Comparison of ENCODE assay signal across 8 cellular contexts in the genomic region with DNA sequence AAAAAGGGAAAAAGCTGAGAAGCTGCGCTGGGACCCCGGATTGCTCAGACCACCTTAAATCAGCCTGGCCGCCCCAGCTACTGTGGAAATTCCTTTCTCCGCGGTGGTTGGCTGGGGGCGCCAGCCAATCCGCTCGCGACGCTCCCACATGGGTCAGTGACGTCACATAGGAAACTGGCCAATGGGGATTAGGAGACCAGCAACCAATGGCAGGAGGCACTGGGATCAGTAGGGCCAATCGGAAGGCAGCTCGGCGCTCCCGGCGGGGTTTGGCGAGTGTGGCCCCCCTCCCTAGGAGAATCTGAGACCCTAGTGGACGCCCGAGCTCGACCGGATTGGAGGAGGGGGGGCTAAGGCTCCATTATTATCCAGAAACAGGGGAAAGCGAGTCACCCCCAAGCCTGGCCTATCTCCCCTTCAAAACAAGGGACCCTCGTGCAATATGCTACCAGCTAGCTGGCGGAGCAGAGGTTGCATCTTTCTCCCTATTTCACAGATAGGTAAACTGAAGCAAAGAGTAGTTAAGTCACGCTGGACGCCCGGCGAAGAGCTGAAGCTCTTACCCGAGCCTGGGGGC. TPM values are rescaled to one million over a fixed set of nuclear protein-coding genes. Genes with fewer than 3 reads are reported as not detected.
A peak's percentile ranks its signal among the peaks of the same experiment; 100 is the strongest.
DNase-seq lines count a peak whose midpoint lies in the region; ATAC-seq and TF ChIP-seq lines count a peak whose summit lies in the region.

No MANE protein-coding gene starts in this region.

- no peak overlapping the region for H2BK12ac ChIP-seq in H9 (ENCODE audit: insufficient read length, low read depth, low read length)

- H3K4ac ChIP-seq in H9 (ENCODE audit: low read depth, low read length) = no peak overlapping the region

- H2BK20ac ChIP-seq in H9 (ENCODE audit: low read depth, low read length, poor library complexity, severe bottlenecking) = no peak overlapping the region

- peak overlapping the region; percentile 53 for H3K18ac ChIP-seq in H9 (ENCODE audit: insufficient read length, low read depth, low read length)

- H3K9me3 ChIP-seq in H9 (ENCODE audit: control insufficient read depth, low read depth, low read length) (no peaks in the 10 kb centered on the region), MG63 (no peaks in the 10 kb centered on the region)

- peak; percentile 93 for ATAC-seq in stimulated activated naive CD8-positive, alpha-beta T cell treated with anti-CD3 and anti-CD28 coated beads, Interleukin-15, Interleukin-2, amounts not matched to agents 100 U/mL and 50 U/mL, for 24 hours

- H2BK120ac ChIP-seq in H9 (ENCODE audit: low read depth, low read length, poor library complexity, severe bottlenecking) = no peak overlapping the region

- WGBS in H9 (ENCODE audit: extremely low coverage, insufficient read length, low lambda C conversion rate) = no CpG with 5 or more reads among the region's 29 CpGs

- no peak overlapping the region for H3T11ph ChIP-seq in H9 (ENCODE audit: low read length)

- H3K4me3 Mint-ChIP-seq in H9 = peak overlapping the region; percentile 73 to 89
- H3K4me3 Mint-ChIP-seq in nephron = peak overlapping the region; percentile 85 to 88 (median 87)

- no peak overlapping the region for H2AFZ ChIP-seq in H9 (ENCODE audit: low read length)

- H4K20me1 ChIP-seq in H9 (ENCODE audit: control insufficient read depth, insufficient read depth, insufficient read length) = no peaks in the 10 kb centered on the region

- H2BK15ac ChIP-seq in H9 (ENCODE audit: low read depth, low read length) = no peak overlapping the region

- H3K9ac ChIP-seq in H9 (ENCODE audit: extremely low read depth, insufficient read length, low read length) = peak overlapping the region; percentile 50

- no peak overlapping the region for H4K5ac ChIP-seq in H9 (ENCODE audit: insufficient read length, low read depth, low read length)

- no peak overlapping the region for H2BK5ac ChIP-seq in H9 (ENCODE audit: insufficient read length, low read length)

- H3K79me1 ChIP-seq in H9 (ENCODE audit: insufficient read depth, low read depth, low read length, poor library complexity, severe bottlenecking) = no peaks in the 10 kb centered on the region

- no peak for TF ChIP-seq CTCF in H9 (conservative IDR thresholded peaks at IDR 0.05)
- TF ChIP-seq CTCF in nephron (IDR thresholded peaks at IDR 0.05; ENCODE audit: unreplicated experiment in 3 of 3) = no peak

- H3K9me3 Mint-ChIP-seq in H9 = peaks cover 0 to 7% of the 10 kb centered on the region in 2 experiments; a peak in 2 of 5 replicates
- H3K9me3 Mint-ChIP-seq in nephron = peaks cover 3% of the 10 kb centered on the region

- peaks cover 90% of the 10 kb centered on the region for H3K27me3 Mint-ChIP-seq in H9 (ENCODE audit: low read depth)
- peaks cover 63% of the 10 kb centered on the region for H3K27me3 Mint-ChIP-seq in nephron (ENCODE audit: low read depth)

- no peaks in the 10 kb centered on the region for H3K27me3 ChIP-seq in H9 (ENCODE audit: insufficient read depth, low read length)
- H3K27me3 ChIP-seq in MG63 = no peaks in the 10 kb centered on the region

- H3K36me3 Mint-ChIP-seq in H9 (ENCODE audit: insufficient read depth in 1 of 3, low read depth in 3 of 3) = no peaks in the 10 kb centered on the region
- H3K36me3 Mint-ChIP-seq in nephron (ENCODE audit: low read depth) = no peaks in the 10 kb centered on the region

- H3K56ac ChIP-seq in H9 (ENCODE audit: insufficient read length, low read depth, low read length) = no peak overlapping the region

- peaks cover 2% of the 10 kb centered on the region; the same call in 1 of the 2 replicates for H3K4me1 ChIP-seq in H9 (ENCODE audit: insufficient read depth, low read length)

- peak overlapping the region; percentile 43; the same call in 1 of the 2 replicates for H3K14ac ChIP-seq in H9 (ENCODE audit: insufficient read depth, low read length)

- no peak overlapping the region for H4K8ac ChIP-seq in H9 (replicated peaks; ENCODE audit: insufficient read length, low read depth, low read length)

- H3K27ac ChIP-seq in H9 (ENCODE audit: insufficient read length, low read depth, low read length) = no peak overlapping the region

- H3K79me2 ChIP-seq in H9 (ENCODE audit: insufficient read depth, low read length) = no peaks in the 10 kb centered on the region

- H3K4me2 ChIP-seq in H9 (ENCODE audit: insufficient read depth, insufficient read length, low read length) = peak overlapping the region; percentile 68

- H3K4me1 Mint-ChIP-seq in H9 = peaks cover 20 to 39% of the 10 kb centered on the region in 2 experiments
- peaks cover 33% of the 10 kb centered on the region for H3K4me1 Mint-ChIP-seq in nephron

- no peak overlapping the region for H4K91ac ChIP-seq in H9 (ENCODE audit: insufficient read length, low read depth, low read length)

- DNase-seq in ELF-1 (ENCODE audit: low read depth, low spot score) = peak; percentile 100
- peak; percentile 99 for DNase-seq in H9
- peak; percentile 96 for DNase-seq in MG63
- DNase-seq in SHP77 (lab: John Stamatoyannopoulos, UW) = peak; percentile 98
- DNase-seq in activated gamma-delta T cell (lab: John Stamatoyannopoulos, UW) = peak; percentile 73
- peak; percentile 99 for DNase-seq in fibroblast of the conjunctiva (ENCODE audit: low read depth)
- DNase-seq in stimulated activated naive CD8-positive, alpha-beta T cell treated with anti-CD3 and anti-CD28 coated beads, Interleukin-15, Interleukin-2, amounts not matched to agents 100 U/mL and 50 U/mL, for 24 hours = peak; percentile 96

- peaks cover 11% of the 10 kb centered on the region for H3K23me2 ChIP-seq in H9 (ENCODE audit: insufficient read length, low read depth, low read length, poor library complexity, severe bottlenecking)

- H3K4me3 ChIP-seq in MG63 = peak overlapping the region; percentile 55

- H3K36me3 ChIP-seq in MG63 = no peaks in the 10 kb centered on the region

- no peak overlapping the region for H2AK5ac ChIP-seq in H9 (ENCODE audit: insufficient read length, low read length)

- H3K27ac Mint-ChIP-seq in H9 (peak overlapping the region; percentile 90 to 94 (median 94)), nephron (peak overlapping the region; percentile 85 to 95 (median 92))

- no peak overlapping the region for H3K23ac ChIP-seq in H9 (ENCODE audit: insufficient read length, low read depth, low read length)

RNA-seq across cellular contexts. Expression of a gene that starts 6.5 kb away (rescaled TPM):
- 3.1 and 4.2 TPM in 2 replicates for total RNA-seq in H9 (2021)
- total RNA-seq in MG63 (2014; rRNA removed; shearing (Covaris generic); ENCODE audit: low replicate concordance) = 1.5 and 4.1 TPM in 2 replicates

RNA-seq across cellular contexts. Expression of a gene that starts 26.7 kb away (rescaled TPM):
- 218 and 221 TPM in 2 replicates for total RNA-seq in H9 (2021)
- total RNA-seq in MG63 (2014; rRNA removed; shearing (Covaris generic); ENCODE audit: low replicate concordance) = 165 and 217 TPM in 2 replicates

RNA-seq across cellular contexts. Expression of a gene that starts 58.3 kb away (rescaled TPM):
- total RNA-seq in H9 (2021) = 1.1 and 1.7 TPM in 2 replicates
- total RNA-seq in MG63 (2014; rRNA removed; shearing (Covaris generic); ENCODE audit: low replicate concordance) = not detected in 2 replicates

RNA-seq across cellular contexts. Expression of a gene that starts 58.5 kb away (rescaled TPM):
- total RNA-seq in H9 (2021) = 23.1 and 24.0 TPM in 2 replicates
- 29.7 and 46.0 TPM in 2 replicates for total RNA-seq in MG63 (2014; rRNA removed; shearing (Covaris generic); ENCODE audit: low replicate concordance)
